10 cellular contexts compared by ENCODE assay signal in genomic region chr11:11856638-11857037, GRCh38. TPM values are rescaled to one million over a fixed set of nuclear protein-coding genes. Genes with fewer than 3 reads are reported as not detected.
DNase-seq lines count a peak whose midpoint lies in the region; ATAC-seq and TF ChIP-seq lines count a peak whose summit lies in the region.
"Had no signal": no experiment of that assay in that cellular context is flagged by ENCODE, and none has a peak within 500 bp of the region (broad histone marks: within the 10 kb centered on the region; RNA-seq: fewer than 3 reads in every experiment).

No MANE protein-coding gene starts in this region.

- no peak for TF ChIP-seq CTCF in mesothelial cell of epicardium (IDR thresholded peaks at IDR 0.05; ENCODE audit: unreplicated experiment)

- peaks cover 11% of the 10 kb centered on the region for H3K4me1 Mint-ChIP-seq in mesothelial cell of epicardium

- H3K36me3 Mint-ChIP-seq in mesothelial cell of epicardium = peaks cover 2% of the 10 kb centered on the region

- no peaks in the 10 kb centered on the region for H3K9me3 Mint-ChIP-seq in mesothelial cell of epicardium

- H3K27ac Mint-ChIP-seq in mesothelial cell of epicardium = no peak overlapping the region

- peak; percentile 55 for ATAC-seq in GM18520 (IDR thresholded peaks at IDR 0.05; ENCODE audit: unreplicated experiment)
- ATAC-seq: foreskin keratinocyte had no signal

- peak; percentile 11 for DNase-seq in AG08395 (ENCODE audit: low spot score)
- DNase-seq in OCI-M1 (lab: John Stamatoyannopoulos, UW) = peak; percentile 15
- peak; percentile 60 for DNase-seq in iris pigment epithelial cell (ENCODE audit: low read depth)
- DNase-seq in iPS-NIHi11 (ENCODE audit: low spot score) = no peak
- no peak for DNase-seq in mesothelial cell of epicardium (ENCODE audit: low spot score in 2 of 2, unreplicated experiment in 2 of 2)
- no peak for DNase-seq in globus pallidus (ENCODE audit: low spot score)
- no peak for DNase-seq in effector CD8-positive, alpha-beta T cell (lab: John Stamatoyannopoulos, UW)
- DNase-seq: Calu3, foreskin keratinocyte had no signal

- no peak overlapping the region for H3K4me3 Mint-ChIP-seq in mesothelial cell of epicardium

- H3K27me3 Mint-ChIP-seq in mesothelial cell of epicardium (ENCODE audit: low read depth) = no peaks in the 10 kb centered on the region

RNA-seq across cellular contexts. Expression of gene USP47, which starts 14.9 kb away (rescaled TPM):
- total RNA-seq in mesothelial cell of epicardium = 65.2 to 69.0 TPM (median 68.1 TPM) in 3 replicates

Comparison
In these comparisons a context has a peak if more than half of its experiments do, and no peak if none do; other contexts are left out.
1. DNase-seq: peak in AG08395 (single experiment), OCI-M1 (single experiment) and iris pigment epithelial cell (single experiment); none in iPS-NIHi11 (single experiment), mesothelial cell of epicardium (0 of 2), globus pallidus (single experiment) and effector CD8-positive, alpha-beta T cell (single experiment).